In genomic region chrX:21305799-21306336, GRCh38 we compare ENCODE assay signal across 24 cellular contexts.
"Had no signal": no experiment of that assay in that cellular context is flagged by ENCODE, and none has a peak within 500 bp of the region (broad histone marks: within the 10 kb centered on the region; RNA-seq: fewer than 3 reads in every experiment).

No MANE protein-coding gene starts in this region.

- ATAC-seq: effector memory CD8-positive, alpha-beta T cell; gastroesophageal sphincter; left cardiac atrium; lower lobe of right lung; pancreas; right cardiac atrium had no signal

- DNase-seq: effector memory CD8-positive, alpha-beta T cell; glutamatergic neuron; kidney; left cardiac atrium; left ventricle myocardium inferior; lower lobe of right lung; mesenchymal stem cell; midbrain; occipital lobe; pancreas; right cardiac atrium; small intestine; stimulated activated CD4-positive, alpha-beta T cell treated with anti-CD3 and anti-CD28 coated beads, Interleukin-12 subunit alpha, Interleukin-12 subunit beta, amount 100 ng/mL, for 4 hours; stimulated activated naive CD4-positive, alpha-beta T cell; stomach; substantia nigra; transverse colon had no signal

- H3K27me3 ChIP-seq: esophagus muscularis mucosa, gastroesophageal sphincter, pancreas, stomach, transverse colon had no signal

- H3K27ac ChIP-seq: epithelial cell of prostate, esophagus muscularis mucosa, gastroesophageal sphincter, left ventricle myocardium inferior, lower lobe of right lung, pancreas, stomach, thoracic aorta, transverse colon had no signal

- H3K4me3 ChIP-seq: esophagus muscularis mucosa, gastroesophageal sphincter, left ventricle myocardium inferior, lower lobe of right lung, pancreas, stomach, thoracic aorta, transverse colon had no signal

- H3K9me3 ChIP-seq: esophagus muscularis mucosa, gastroesophageal sphincter, left ventricle myocardium inferior, lower lobe of right lung, pancreas, stomach, thoracic aorta, transverse colon had no signal

- H3K36me3 ChIP-seq: esophagus muscularis mucosa, gastroesophageal sphincter, left ventricle myocardium inferior, lower lobe of right lung, pancreas, stomach, thoracic aorta, transverse colon had no signal

- H3K4me1 Mint-ChIP-seq: nephron had no signal

- H3K4me1 ChIP-seq: esophagus muscularis mucosa, gastroesophageal sphincter, left ventricle myocardium inferior, lower lobe of right lung, pancreas, stomach, transverse colon had no signal

- H3K27me3 Mint-ChIP-seq: dendritic cell treated with granulocyte-macrophage colony-stimulating factor and Interleukin-4, amounts not matched to agents 40 ng/mL and 50 ng/mL, for 4 days; effector memory CD8-positive, alpha-beta T cell; progenitor cell of endocrine pancreas had no signal

- H3K9me3 Mint-ChIP-seq: dendritic cell treated with granulocyte-macrophage colony-stimulating factor and Interleukin-4, amounts not matched to agents 40 ng/mL and 50 ng/mL, for 4 days; effector memory CD8-positive, alpha-beta T cell; nephron had no signal

- H3K4me3 Mint-ChIP-seq: dendritic cell treated with granulocyte-macrophage colony-stimulating factor and Interleukin-4, amounts not matched to agents 40 ng/mL and 50 ng/mL, for 4 days; effector memory CD8-positive, alpha-beta T cell; nephron had no signal

- H3K27ac Mint-ChIP-seq: dendritic cell treated with granulocyte-macrophage colony-stimulating factor and Interleukin-4, amounts not matched to agents 40 ng/mL and 50 ng/mL, for 4 days; effector memory CD8-positive, alpha-beta T cell; nephron; progenitor cell of endocrine pancreas had no signal
